Comparison of ENCODE assay signal across 7 cellular contexts in the genomic region with DNA sequence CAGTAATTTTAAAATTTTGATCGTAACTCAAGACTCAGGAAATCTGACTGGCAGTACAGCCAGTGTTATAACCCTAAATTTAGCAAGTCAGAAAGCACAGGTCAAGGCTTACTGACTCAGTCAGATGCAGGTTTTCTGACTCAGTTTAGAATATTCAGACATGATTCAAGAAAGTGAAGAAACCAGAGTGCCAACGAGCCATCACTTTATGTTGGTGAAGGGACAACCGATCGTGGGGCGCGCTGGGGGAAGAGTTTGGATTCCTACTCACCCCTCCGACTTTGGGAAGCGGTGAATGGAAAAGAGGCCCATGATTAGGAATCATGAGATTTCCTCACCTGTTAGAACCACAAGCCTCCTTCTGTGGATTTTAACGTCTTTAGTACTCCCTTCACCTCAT. TPM values are rescaled to one million over a fixed set of nuclear protein-coding genes. Genes with fewer than 3 reads are reported as not detected.
DNase-seq lines count a peak whose midpoint lies in the region; ATAC-seq lines count a peak whose summit lies in the region.

No MANE protein-coding gene starts in this region.

- peaks cover 77% of the 10 kb centered on the region for H3K4me1 Mint-ChIP-seq in activated naive CD4-positive, alpha-beta T cell treated with anti-CD3 and anti-CD28 coated beads, Interleukin-2, amount 10 ng/mL, durations not matched to agents 7 days and 5 days
- peaks cover 84 to 89% of the 10 kb centered on the region in 2 donors for H3K4me1 Mint-ChIP-seq in immature natural killer cell
- H3K4me1 Mint-ChIP-seq in stimulated activated naive CD8-positive, alpha-beta T cell treated with anti-CD3 and anti-CD28 coated beads, Interleukin-15, amount 100 ng/mL, for 72 hours = peaks cover 72% of the 10 kb centered on the region

- H3K27ac Mint-ChIP-seq in activated naive CD4-positive, alpha-beta T cell treated with anti-CD3 and anti-CD28 coated beads, Interleukin-2, amount 10 ng/mL, durations not matched to agents 7 days and 5 days = peak overlapping the region; percentile 98
- peak overlapping the region; percentile 97 to 100 (median 100) for H3K27ac Mint-ChIP-seq in immature natural killer cell
- H3K27ac Mint-ChIP-seq in stimulated activated naive CD8-positive, alpha-beta T cell treated with anti-CD3 and anti-CD28 coated beads, Interleukin-15, amount 100 ng/mL, for 72 hours = peak overlapping the region; percentile 94 to 96

- H3K27me3 Mint-ChIP-seq in activated naive CD4-positive, alpha-beta T cell treated with anti-CD3 and anti-CD28 coated beads, Interleukin-2, amount 10 ng/mL, durations not matched to agents 7 days and 5 days = no peaks in the 10 kb centered on the region
- peaks cover 9 to 26% (median 20%) of the 10 kb centered on the region in 3 donors for H3K27me3 Mint-ChIP-seq in immature natural killer cell (ENCODE audit: low read depth in 3 of 3)
- no peaks in the 10 kb centered on the region for H3K27me3 Mint-ChIP-seq in stimulated activated naive CD8-positive, alpha-beta T cell treated with anti-CD3 and anti-CD28 coated beads, Interleukin-15, amount 100 ng/mL, for 72 hours

- CTCF ChIA-PET in activated naive CD4-positive, alpha-beta T cell treated with anti-CD3 and anti-CD28 coated beads, Interleukin-2, amount 10 ng/mL, durations not matched to agents 7 days and 5 days (lab: Charles Lee) = no interaction called here

- H3K9me3 Mint-ChIP-seq in activated naive CD4-positive, alpha-beta T cell treated with anti-CD3 and anti-CD28 coated beads, Interleukin-2, amount 10 ng/mL, durations not matched to agents 7 days and 5 days = no peaks in the 10 kb centered on the region
- H3K9me3 Mint-ChIP-seq in immature natural killer cell = no peaks in the 10 kb centered on the region
- no peaks in the 10 kb centered on the region for H3K9me3 Mint-ChIP-seq in stimulated activated naive CD8-positive, alpha-beta T cell treated with anti-CD3 and anti-CD28 coated beads, Interleukin-15, amount 100 ng/mL, for 72 hours

- H3K9ac ChIP-seq in HUES64 (ENCODE audit: low read depth, low read length) = peak overlapping the region; percentile 69

- 73% methylated on average over 9 of the region's 9 CpGs for WGBS in HUES64

- H3K36me3 Mint-ChIP-seq in activated naive CD4-positive, alpha-beta T cell treated with anti-CD3 and anti-CD28 coated beads, Interleukin-2, amount 10 ng/mL, durations not matched to agents 7 days and 5 days = peaks cover 44% of the 10 kb centered on the region
- H3K36me3 Mint-ChIP-seq in immature natural killer cell = peaks cover 0 to 3% (median 2%) of the 10 kb centered on the region in 3 donors

- no peak overlapping the region for H3K27ac ChIP-seq in HUES64 (ENCODE audit: low read depth, low read length)

- no peaks in the 10 kb centered on the region for H3K9me3 ChIP-seq in HUES64 (ENCODE audit: insufficient read depth, low read depth, low read length)

- H3K4me3 ChIP-seq in HUES64 (ENCODE audit: low read length) = peak overlapping the region; percentile 79

- peak overlapping the region; percentile 100 for H3K4me3 Mint-ChIP-seq in activated naive CD4-positive, alpha-beta T cell treated with anti-CD3 and anti-CD28 coated beads, Interleukin-2, amount 10 ng/mL, durations not matched to agents 7 days and 5 days
- peak overlapping the region; percentile 91 to 99 (median 98) for H3K4me3 Mint-ChIP-seq in immature natural killer cell
- peak overlapping the region; percentile 94 to 98 for H3K4me3 Mint-ChIP-seq in stimulated activated naive CD8-positive, alpha-beta T cell treated with anti-CD3 and anti-CD28 coated beads, Interleukin-15, amount 100 ng/mL, for 72 hours

- peaks cover 22% of the 10 kb centered on the region for H3K4me1 ChIP-seq in HUES64 (ENCODE audit: insufficient read depth, low read length)

- no peak for DNase-seq in activated naive CD4-positive, alpha-beta T cell treated with anti-CD3 and anti-CD28 coated beads, Interleukin-2, amount 10 ng/mL, durations not matched to agents 7 days and 5 days
- DNase-seq in immature natural killer cell = peak in 1 of 3 donors; percentile 14
- no peak for DNase-seq in stimulated activated naive CD8-positive, alpha-beta T cell treated with anti-CD3 and anti-CD28 coated beads, Interleukin-15, amount 100 ng/mL, for 72 hours
- DNase-seq in mesenteric fat pad (ENCODE audit: low spot score) = no peak
- DNase-seq in NCI-H524 (lab: John Stamatoyannopoulos, UW) = no peak

- ATAC-seq in stimulated activated naive CD8-positive, alpha-beta T cell treated with anti-CD3 and anti-CD28 coated beads, Interleukin-15, amount 100 ng/mL, for 72 hours = peak; percentile 13
- no peak for ATAC-seq in HG03025 (IDR thresholded peaks at IDR 0.05; ENCODE audit: low FRiP score, unreplicated experiment)

- peaks cover 4% of the 10 kb centered on the region; the same call in 1 of the 2 replicates for H3K36me3 ChIP-seq in HUES64 (ENCODE audit: insufficient read depth, low read length)

- H3K27me3 ChIP-seq in HUES64 (ENCODE audit: insufficient read depth, low read length) = peaks cover 11% of the 10 kb centered on the region

RNA-seq across cellular contexts. Expression of gene RNF149, which starts 1.0 kb away (rescaled TPM):
- 14.5 TPM for polyA plus RNA-seq in HUES64 (2013, experiment 1 of 2)
- polyA plus RNA-seq in HUES64 (2013, experiment 2 of 2) = 16.4 TPM
- 10 to 100 TPM; 45.5 to 79.9 (median 50.9) TPM for polyA plus RNA-seq in immature natural killer cell
- 105 TPM for total RNA-seq in mesenteric fat pad

RNA-seq across cellular contexts. Expression of gene CNOT11, which starts 54.8 kb away (rescaled TPM):
- polyA plus RNA-seq in HUES64 (2013, experiment 1 of 2) = 37.5 TPM
- 40.3 TPM for polyA plus RNA-seq in HUES64 (2013, experiment 2 of 2)
- polyA plus RNA-seq in immature natural killer cell = 10 to 100 TPM; 37.0 to 56.9 (median 39.3) TPM
- 28.7 TPM for total RNA-seq in mesenteric fat pad
